In genomic region chr17:2218426-2218825, GRCh38 we compare ENCODE assay signal across 20 cellular contexts.
DNase-seq lines count a peak whose midpoint lies in the region; ATAC-seq lines count a peak whose summit lies in the region.
"Had no signal": no experiment of that assay in that cellular context is flagged by ENCODE, and none has a peak within 500 bp of the region (broad histone marks: within the 10 kb centered on the region; RNA-seq: fewer than 3 reads in every experiment).

No MANE protein-coding gene starts in this region.

- DNase-seq in activated CD8-positive, alpha-beta memory T cell treated with anti-CD3 and anti-CD28 coated beads, Interleukin-2, amount 50 U/mL, for 48 hours: peak; percentile 20
- no peak for DNase-seq in activated CD8-positive, alpha-beta memory T cell treated with anti-CD3 and anti-CD28 coated beads, Interleukin-2, amount 50 U/mL, for 4 hours
- DNase-seq in HK-2 (ENCODE audit: unreplicated experiment) (peak; percentile 65), mesenchymal stem cell (no peak), medulla oblongata (ENCODE audit: extremely low spot score) (no peak), HCEC 1CT (no peak)
- DNase-seq: ACHN; activated CD4-positive, alpha-beta T cell treated with anti-CD3 and anti-CD28 coated beads for 1 hour; activated effector memory CD4-positive, alpha-beta T cell treated with anti-CD3 and anti-CD28 coated beads, Interleukin-2, amount 50 U/mL, for 16 hours; brain microvascular endothelial cell; Calu3; effector CD4-positive, alpha-beta T cell; lower lobe of right lung; NCI-H1930; NCI-H526; right cardiac atrium; transverse colon had no signal

- no peak overlapping the region for H3K27ac ChIP-seq in mesenchymal stem cell (ENCODE audit: low read length, poor library complexity, severe bottlenecking)
- H3K27ac ChIP-seq: brain microvascular endothelial cell, lower lobe of right lung, transverse colon had no signal

- peaks cover 22% of the 10 kb centered on the region for H3K4me1 ChIP-seq in mesenchymal stem cell (ENCODE audit: control insufficient read depth, insufficient read depth, low read depth, low read length)

- H2BK15ac ChIP-seq in mesenchymal stem cell (ENCODE audit: low read depth, poor library complexity, severe bottlenecking): no peak overlapping the region

- H3K4me1 Mint-ChIP-seq in activated T-helper 17 cell treated with anti-CD3 and anti-CD28 coated beads, Interleukin-2, amount 50 U/mL, for 72 hours: peaks cover 33% of the 10 kb centered on the region

- H3K4ac ChIP-seq in mesenchymal stem cell (ENCODE audit: low read depth in 1 of 2, low read length in 2 of 2): no peak overlapping the region

- H3K23ac ChIP-seq in mesenchymal stem cell (ENCODE audit: low read length in 2 of 2): no peak overlapping the region

- peaks cover 2 to 13% of the 10 kb centered on the region in 2 experiments for H3K36me3 ChIP-seq in mesenchymal stem cell (ENCODE audit: control insufficient read depth in 1 of 2, insufficient read depth in 2 of 2, low read depth in 1 of 2, low read length in 2 of 2)
- H3K36me3 ChIP-seq: brain microvascular endothelial cell, lower lobe of right lung had no signal

- no peak overlapping the region for H2AFZ ChIP-seq in mesenchymal stem cell (ENCODE audit: low read depth, low read length)

- H3K79me1 ChIP-seq in mesenchymal stem cell (replicated peaks; ENCODE audit: low read length, poor library complexity, severe bottlenecking): peaks cover 18% of the 10 kb centered on the region

- no peak overlapping the region for H3K18ac ChIP-seq in mesenchymal stem cell (ENCODE audit: low read depth in 1 of 2, low read length in 2 of 2)

- no peak overlapping the region for H2BK12ac ChIP-seq in mesenchymal stem cell (ENCODE audit: low read length in 2 of 2)

- H3K27me3 ChIP-seq in mesenchymal stem cell (ENCODE audit: control insufficient read depth in 1 of 2, insufficient read depth in 1 of 2, low read length in 2 of 2): no peaks in the 10 kb centered on the region
- H3K27me3 ChIP-seq: brain microvascular endothelial cell, transverse colon had no signal

- ATAC-seq in activated T-helper 17 cell treated with anti-CD3 and anti-CD28 coated beads, Interleukin-2, amount 50 U/mL, for 72 hours (replicated peaks): peak; percentile 50
- ATAC-seq in GM19397 (IDR thresholded peaks at IDR 0.05; ENCODE audit: unreplicated experiment): no peak
- ATAC-seq: lower lobe of right lung, right cardiac atrium had no signal

- H3K14ac ChIP-seq in mesenchymal stem cell (ENCODE audit: low read length in 2 of 2): no peak overlapping the region

- no peak overlapping the region for H3K4me3 Mint-ChIP-seq in activated T-helper 17 cell treated with anti-CD3 and anti-CD28 coated beads, Interleukin-2, amount 50 U/mL, for 72 hours
- H3K4me3 Mint-ChIP-seq: neural crest cell had no signal

- H2BK5ac ChIP-seq in mesenchymal stem cell (ENCODE audit: low read depth, low read length, poor library complexity, severe bottlenecking): no peak overlapping the region

- H3K9me3 Mint-ChIP-seq in activated T-helper 17 cell treated with anti-CD3 and anti-CD28 coated beads, Interleukin-2, amount 50 U/mL, for 72 hours: no peaks in the 10 kb centered on the region
- H3K9me3 Mint-ChIP-seq: neural crest cell had no signal

- H3K4me3 ChIP-seq in mesenchymal stem cell (ENCODE audit: insufficient read depth in 1 of 2, low read depth in 1 of 2, low read length in 2 of 2): no peak overlapping the region
- H3K4me3 ChIP-seq: lower lobe of right lung, transverse colon had no signal

- H3K36me3 Mint-ChIP-seq in activated T-helper 17 cell treated with anti-CD3 and anti-CD28 coated beads, Interleukin-2, amount 50 U/mL, for 72 hours (ENCODE audit: low read depth): peaks cover 31% of the 10 kb centered on the region

- H3K27me3 Mint-ChIP-seq in activated T-helper 17 cell treated with anti-CD3 and anti-CD28 coated beads, Interleukin-2, amount 50 U/mL, for 72 hours: no peaks in the 10 kb centered on the region

- no peak overlapping the region for H3K27ac Mint-ChIP-seq in activated T-helper 17 cell treated with anti-CD3 and anti-CD28 coated beads, Interleukin-2, amount 50 U/mL, for 72 hours

- H4K91ac ChIP-seq in mesenchymal stem cell (ENCODE audit: low read length): no peak overlapping the region

- no peak overlapping the region for H4K8ac ChIP-seq in mesenchymal stem cell (ENCODE audit: low read length)

- 95% methylated on average over 8 of the region's 8 CpGs for WGBS in mesenchymal stem cell

- no peak overlapping the region for H3K4me2 ChIP-seq in mesenchymal stem cell (ENCODE audit: low read length, poor library complexity, severe bottlenecking)

- no peak overlapping the region for H2BK120ac ChIP-seq in mesenchymal stem cell (ENCODE audit: low read depth, low read length)

- no peak overlapping the region for H3K9ac ChIP-seq in mesenchymal stem cell (ENCODE audit: low read length)

- peak overlapping the region; percentile 53 for H2AK5ac ChIP-seq in mesenchymal stem cell (ENCODE audit: low read length, severe bottlenecking)

- H3K9me3 ChIP-seq in mesenchymal stem cell (ENCODE audit: control insufficient read depth, low read length): no peaks in the 10 kb centered on the region
- H3K9me3 ChIP-seq: lower lobe of right lung, transverse colon had no signal

Comparison
In these comparisons a context has a peak if more than half of its experiments do, and no peak if none do; other contexts are left out.
1. DNase-seq: peak in activated CD8-positive, alpha-beta memory T cell treated with anti-CD3 and anti-CD28 coated beads, Interleukin-2, amount 50 U/mL, for 48 hours (single experiment) and HK-2 (single experiment); none in activated CD8-positive, alpha-beta memory T cell treated with anti-CD3 and anti-CD28 coated beads, Interleukin-2, amount 50 U/mL, for 4 hours (single experiment), mesenchymal stem cell (single experiment), medulla oblongata (single experiment) and HCEC 1CT (single experiment).